ENCODE assay signal across 18 cellular contexts in genomic region chr12:10293570-10294227, GRCh38. TPM values are rescaled to one million over a fixed set of nuclear protein-coding genes. Genes with fewer than 3 reads are reported as not detected.
DNase-seq lines count a peak whose midpoint lies in the region; ATAC-seq and TF ChIP-seq lines count a peak whose summit lies in the region.
"Had no signal": no experiment of that assay in that cellular context is flagged by ENCODE, and none has a peak within 500 bp of the region (broad histone marks: within the 10 kb centered on the region; RNA-seq: fewer than 3 reads in every experiment).

No MANE protein-coding gene starts in this region.

- no TSS peak for BruUV-seq in PC-3 (replicated peaks; lab: Mats Ljungman, UMichigan)

- H3K4me3 Mint-ChIP-seq in T-helper 17 cell, result no peak overlapping the region
- H3K4me3 Mint-ChIP-seq in naive thymus-derived CD4-positive, alpha-beta T cell, result peak overlapping the region in 5 of 10 donors; percentile 20 to 67 (median 26)
- H3K4me3 Mint-ChIP-seq: stimulated activated memory B cell treated with anti-CD40 and anti-IgM and Interleukin-4, amounts not matched to agents 10 μg/mL and 1 μg/mL and 100 μg/mL, for 72 hours had no signal

- H3F3A ChIP-seq in PC-3 (ENCODE audit: low read length, unreplicated experiment), result no peaks in the 10 kb centered on the region

- H4K20me1 ChIP-seq in PC-3 (ENCODE audit: low read length), result no peaks in the 10 kb centered on the region

- H3K27ac Mint-ChIP-seq in T-helper 17 cell, result no peak overlapping the region
- peak overlapping the region in 5 of 9 donors; percentile 0 to 68 (median 29) for H3K27ac Mint-ChIP-seq in naive thymus-derived CD4-positive, alpha-beta T cell
- H3K27ac Mint-ChIP-seq: stimulated activated memory B cell treated with anti-CD40 and anti-IgM and Interleukin-4, amounts not matched to agents 10 μg/mL and 1 μg/mL and 100 μg/mL, for 72 hours had no signal

- H3K27me3 Mint-ChIP-seq in T-helper 17 cell, result no peaks in the 10 kb centered on the region
- peaks cover 0 to 6% (median 0%) of the 10 kb centered on the region in 5 donors for H3K27me3 Mint-ChIP-seq in naive thymus-derived CD4-positive, alpha-beta T cell

- H3K9me3 Mint-ChIP-seq in naive thymus-derived CD4-positive, alpha-beta T cell, result peaks cover 0 to 2% (median 0%) of the 10 kb centered on the region in 11 donors
- H3K9me3 Mint-ChIP-seq: stimulated activated memory B cell treated with anti-CD40 and anti-IgM and Interleukin-4, amounts not matched to agents 10 μg/mL and 1 μg/mL and 100 μg/mL, for 72 hours had no signal

- no peak for DNase-seq in activated CD4-positive, CD25-positive, alpha-beta regulatory T cell treated with anti-CD3 and anti-CD28 coated beads, Interleukin-2, amount 50 U/mL, for 72 hours
- no peak for DNase-seq in T-helper 17 cell
- DNase-seq in naive thymus-derived CD4-positive, alpha-beta T cell, result peak in 7 of 9 donors; percentile 33 to 64 (median 45)
- DNase-seq in PC-3, result no peak
- DNase-seq: DMS 273 treated with DMSO at 0.1 percent for 48 hours, HCEC 1CT, kidney glomerular epithelial cell, NCI-H187, SIG-M5, transverse colon had no signal

- H3K9me3 ChIP-seq in T-helper 17 cell (ENCODE audit: control insufficient read depth, low read length, poor library complexity, severe bottlenecking), result no peaks in the 10 kb centered on the region
- H3K9me3 ChIP-seq in naive thymus-derived CD4-positive, alpha-beta T cell (ENCODE audit: control insufficient read depth in 2 of 3, low read length in 3 of 3), result no peaks in the 10 kb centered on the region
- H3K9me3 ChIP-seq in PC-3 (ENCODE audit: low read length), result no peaks in the 10 kb centered on the region
- H3K9me3 ChIP-seq: transverse colon had no signal

- no peak for TF ChIP-seq CTCF in PC-3 (conservative IDR thresholded peaks at IDR 0.05; ENCODE audit: low read depth, low read length)

- peak; percentile 53 to 70 for ATAC-seq in activated CD4-positive, CD25-positive, alpha-beta regulatory T cell treated with anti-CD3 and anti-CD28 coated beads, Interleukin-2, amount 50 U/mL, for 24 hours
- ATAC-seq in GM18868 (IDR thresholded peaks at IDR 0.05; ENCODE audit: unreplicated experiment), result peak; percentile 48
- ATAC-seq in T-helper 17 cell, result peak; percentile 86
- peak; percentile 90 for ATAC-seq in naive thymus-derived CD4-positive, alpha-beta T cell
- no peak for ATAC-seq in HG03280 (IDR thresholded peaks at IDR 0.05; ENCODE audit: unreplicated experiment)
- ATAC-seq in PC-3, result no peak
- ATAC-seq in GM19455 (IDR thresholded peaks at IDR 0.05; ENCODE audit: unreplicated experiment), result no peak
- ATAC-seq: stimulated activated memory B cell treated with anti-CD40 and anti-IgM and Interleukin-4, amounts not matched to agents 10 μg/mL and 1 μg/mL and 100 μg/mL, for 72 hours had no signal

- intact Hi-C loops in naive thymus-derived CD4-positive, alpha-beta T cell (cut with micrococcal nuclease), result no loop called here
- intact Hi-C loops in PC-3 (cut with micrococcal nuclease), result no loop called here

- no peak overlapping the region for H3K9ac ChIP-seq in PC-3 (ENCODE audit: low read length)

- peaks cover 6% of the 10 kb centered on the region for H3K4me1 Mint-ChIP-seq in T-helper 17 cell
- H3K4me1 Mint-ChIP-seq in naive thymus-derived CD4-positive, alpha-beta T cell, result peaks cover 9 to 44% (median 14%) of the 10 kb centered on the region in 7 donors

- no peak overlapping the region for H3K27ac ChIP-seq in naive thymus-derived CD4-positive, alpha-beta T cell (ENCODE audit: low read depth, low read length)
- H3K27ac ChIP-seq in PC-3 (ENCODE audit: low read length), result no peak overlapping the region
- H3K27ac ChIP-seq: 22Rv1, hepatocyte, transverse colon had no signal

- no peaks in the 10 kb centered on the region for H3K27me3 ChIP-seq in naive thymus-derived CD4-positive, alpha-beta T cell (ENCODE audit: control insufficient read depth in 2 of 2, insufficient read depth in 2 of 2, low read length in 2 of 2)
- no peaks in the 10 kb centered on the region for H3K27me3 ChIP-seq in PC-3 (ENCODE audit: low read length)
- H3K27me3 ChIP-seq: hepatocyte, transverse colon had no signal

- no peak overlapping the region for H3K4me3 ChIP-seq in naive thymus-derived CD4-positive, alpha-beta T cell (ENCODE audit: low read length)
- H3K4me3 ChIP-seq in PC-3 (ENCODE audit: low read length), result no peak overlapping the region
- H3K4me3 ChIP-seq: hepatocyte, transverse colon had no signal

- H2AFZ ChIP-seq in PC-3 (ENCODE audit: low read length), result no peak overlapping the region
- H2AFZ ChIP-seq: hepatocyte had no signal

- no peak overlapping the region for H3K4me2 ChIP-seq in PC-3 (ENCODE audit: low read length)
- H3K4me2 ChIP-seq: hepatocyte had no signal

- CTCF ChIA-PET in naive thymus-derived CD4-positive, alpha-beta T cell (lab: Charles Lee), result no interaction called here
- CTCF ChIA-PET in PC-3 (lab: Charles Lee), result no interaction called here

- no peaks in the 10 kb centered on the region for H3K36me3 Mint-ChIP-seq in T-helper 17 cell (ENCODE audit: low read depth)
- no peaks in the 10 kb centered on the region for H3K36me3 Mint-ChIP-seq in naive thymus-derived CD4-positive, alpha-beta T cell
- H3K36me3 Mint-ChIP-seq: stimulated activated memory B cell treated with anti-CD40 and anti-IgM and Interleukin-4, amounts not matched to agents 10 μg/mL and 1 μg/mL and 100 μg/mL, for 72 hours had no signal

- POLR2A ChIA-PET in naive thymus-derived CD4-positive, alpha-beta T cell (lab: Charles Lee), result interaction anchor here (0.7 kb wide), 1 partner anchor 14 kb away, joined by 8 read pairs; the partner anchor contains the start of gene KLRD1
- POLR2A ChIA-PET in PC-3 (lab: Charles Lee; ENCODE audit: unreplicated experiment), result no interaction called here

- no peaks in the 10 kb centered on the region for H3K79me2 ChIP-seq in PC-3 (ENCODE audit: low read length)
- H3K79me2 ChIP-seq: hepatocyte had no signal

- H3K9me2 ChIP-seq in PC-3 (replicated peaks; ENCODE audit: low read length), result no peaks in the 10 kb centered on the region

- H3K36me3 ChIP-seq in naive thymus-derived CD4-positive, alpha-beta T cell (ENCODE audit: control insufficient read depth in 2 of 3, insufficient read depth in 3 of 3, low read length in 3 of 3), result no peaks in the 10 kb centered on the region
- H3K36me3 ChIP-seq in PC-3 (ENCODE audit: low read depth, low read length), result no peaks in the 10 kb centered on the region
- H3K36me3 ChIP-seq: transverse colon had no signal

- H3K4me1 ChIP-seq in naive thymus-derived CD4-positive, alpha-beta T cell (ENCODE audit: control insufficient read depth in 2 of 2, insufficient read depth in 2 of 2, low read length in 2 of 2), result peaks cover 7 to 22% of the 10 kb centered on the region in 2 donors
- H3K4me1 ChIP-seq in PC-3 (ENCODE audit: insufficient read depth, low read length), result no peaks in the 10 kb centered on the region
- H3K4me1 ChIP-seq: transverse colon had no signal

RNA-seq across cellular contexts. Expression of gene KLRD1, which starts 14.0 kb away (rescaled TPM):
- total RNA-seq in T-helper 17 cell (1 to 10 TPM in 1 of 2 donors, not detected in 1; 1.3 TPM), PC-3 (2014; rRNA removed) (0.06 TPM in 1 of 2 replicates, not detected in the other)
- 10 to 100 TPM in 1 of 5 experiments, 1 to 10 TPM in 3, under 1 TPM in 1; 0.92 to 82.5 (median 1.7) TPM for total RNA-seq in naive thymus-derived CD4-positive, alpha-beta T cell
- 1 to 10 TPM in 1 of 2 donors, under 1 TPM in 1; 0.68 to 1.9 TPM for polyA plus RNA-seq in naive thymus-derived CD4-positive, alpha-beta T cell
- total RNA-seq: MCF 10A had no signal

Comparison
In these comparisons a context has a peak if more than half of its experiments do, and no peak if none do; other contexts are left out.
1. ATAC-seq: peak in activated CD4-positive, CD25-positive, alpha-beta regulatory T cell treated with anti-CD3 and anti-CD28 coated beads, Interleukin-2, amount 50 U/mL, for 24 hours (2 of 2), GM18868 (single experiment), T-helper 17 cell (single experiment) and naive thymus-derived CD4-positive, alpha-beta T cell (single experiment); none in HG03280 (single experiment), PC-3 (single experiment) and GM19455 (single experiment).
2. DNase-seq: peak in naive thymus-derived CD4-positive, alpha-beta T cell (7 of 9); none in activated CD4-positive, CD25-positive, alpha-beta regulatory T cell treated with anti-CD3 and anti-CD28 coated beads, Interleukin-2, amount 50 U/mL, for 72 hours (single experiment), T-helper 17 cell (0 of 3) and PC-3 (single experiment).